ENCODE assay signal across 8 cellular contexts in the genomic region with DNA sequence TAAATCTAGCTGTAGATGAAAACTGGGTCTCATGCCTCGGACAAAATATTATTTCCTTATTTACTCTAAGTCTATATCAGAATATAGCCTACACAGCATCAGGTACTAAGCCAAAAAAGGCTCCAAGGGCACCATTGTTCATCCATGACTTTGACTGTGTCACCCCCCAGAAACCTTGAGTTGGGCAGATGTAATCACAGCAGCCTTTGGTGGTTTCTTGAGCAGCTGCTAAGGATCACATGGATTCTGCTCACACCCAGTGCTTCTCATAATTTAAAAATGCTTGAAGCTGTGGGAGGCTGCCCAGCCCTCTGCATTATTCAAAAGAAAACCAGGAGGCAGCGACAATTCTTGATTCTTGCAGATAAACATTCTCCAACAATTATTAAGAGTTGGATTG.
DNase-seq lines count a peak whose midpoint lies in the region; ATAC-seq, FAIRE-seq and TF ChIP-seq lines count a peak whose summit lies in the region.
"Not testable (repeated sequence)": the region's sequence is repeated elsewhere in the genome, so short reads cannot be mapped to it uniquely, and the experiment has no call there.

No MANE protein-coding gene starts in this region.

- peaks cover 13% of the 10 kb centered on the region for H3K79me2 ChIP-seq in SK-N-SH (ENCODE audit: insufficient read depth)

- not testable (repeated sequence) for H3K36me3 ChIP-seq in SK-N-SH (replicated peaks in 1 of 2; ENCODE audit: control insufficient read depth in 1 of 2, insufficient read depth in 2 of 2, low read length in 1 of 2); brain microvascular endothelial cell (replicated peaks); psoas muscle (ENCODE audit: insufficient read depth in 1 of 2, low read depth in 1 of 2)

- not testable (repeated sequence) for H3K9me2 ChIP-seq in SK-N-SH

- peaks cover 0 to 10% of the 10 kb centered on the region in 2 experiments; a peak in 3 of 4 replicates for H3K4me1 ChIP-seq in SK-N-SH (ENCODE audit: control insufficient read depth in 1 of 2, insufficient read depth in 2 of 2, low read depth in 1 of 2, low read length in 1 of 2)
- not testable (repeated sequence) for H3K4me1 ChIP-seq in psoas muscle

- not testable (repeated sequence) for H3K4me3 ChIP-seq in SK-N-SH (ENCODE audit: low read depth in 2 of 2, low read length in 1 of 2); brain microvascular endothelial cell (ENCODE audit: low read depth, low read length); fibroblast of mammary gland (ENCODE audit: control insufficient read depth, low read depth, low read length); psoas muscle

- H4K20me1 ChIP-seq in SK-N-SH (ENCODE audit: insufficient read depth): not testable (repeated sequence)

- POLR2A ChIA-PET in SK-N-SH (lab: Yijun Ruan, JAX): not testable (repeated sequence)

- intact Hi-C loops in psoas muscle (cut with DNase I): not testable (repeated sequence)

- in situ Hi-C loops in brain microvascular endothelial cell (cut with HindIII; ENCODE audit: low pct_ligation_motif_present, low sequenced_read_pairs): not testable (repeated sequence)

- not testable (repeated sequence) for H3K9me3 ChIP-seq in SK-N-SH, psoas muscle

- peak; percentile 72 for DNase-seq in A172 (ENCODE audit: low spot score)
- DNase-seq in LHCN-M2 (ENCODE audit: low read depth): peak; percentile 64
- not testable (repeated sequence) for DNase-seq in SK-N-SH, brain microvascular endothelial cell, psoas muscle
- peak; percentile 57 for DNase-seq in fibroblast of mammary gland (ENCODE audit: low read depth)
- DNase-seq in kidney tubule cell (ENCODE audit: low spot score): peak; percentile 43

- H3K4me2 ChIP-seq in SK-N-SH: peak overlapping the region; percentile 52; the same call in 1 of the 2 replicates

- not testable (repeated sequence) for H3K27me3 ChIP-seq in SK-N-SH (ENCODE audit: insufficient read depth); brain microvascular endothelial cell (replicated peaks); psoas muscle (ENCODE audit: insufficient read depth in 3 of 3, low read length in 2 of 3)

- H3F3A ChIP-seq in SK-N-SH (replicated peaks; ENCODE audit: insufficient read depth): not testable (repeated sequence)

- not testable (repeated sequence) for ATAC-seq in psoas muscle

- FAIRE-seq in G401.6 (lab: Jason Lieb, UNC): peak; percentile 64

- CTCF ChIA-PET in SK-N-SH (lab: Yijun Ruan, JAX): not testable (repeated sequence)

- H2AFZ ChIP-seq in SK-N-SH (ENCODE audit: low read depth): not testable (repeated sequence)

- not testable (repeated sequence) for TF ChIP-seq CTCF in SK-N-SH (IDR thresholded peaks at IDR 0.05); brain microvascular endothelial cell (IDR thresholded peaks at IDR 0.05; ENCODE audit: low read depth, low read length, missing control alignments); fibroblast of mammary gland (conservative IDR thresholded peaks at IDR 0.05; ENCODE audit: control insufficient read depth, insufficient read depth, low read depth, low read length); psoas muscle (IDR thresholded peaks at IDR 0.05)

- H3K9ac ChIP-seq in SK-N-SH: peak overlapping the region; percentile 67; the same call in 1 of the 2 replicates

- 36% methylated on average over 2 of the region's 2 CpGs for WGBS in SK-N-SH (ENCODE audit: low lambda C conversion rate)
- 73 to 84% (median 74%) methylated on average over 2 of the region's 2 CpGs for WGBS in psoas muscle, 3 donors

- TF ChIP-seq EP300 in SK-N-SH (IDR thresholded peaks at IDR 0.05; ENCODE audit: borderline replicate concordance in 1 of 2, low read depth in 1 of 2, low read length in 1 of 2): not testable (repeated sequence)

- H3K27ac ChIP-seq in SK-N-SH (ENCODE audit: low read depth in 2 of 2, low read length in 1 of 2) (peak overlapping the region; percentile 60 to 95; a peak in 3 of 4 replicates), brain microvascular endothelial cell (peak overlapping the region; percentile 85), psoas muscle (peak overlapping the region; percentile 36)

- not testable (repeated sequence) for TF ChIP-seq RAD21 in SK-N-SH (IDR thresholded peaks at IDR 0.05; ENCODE audit: low read length)

TF ChIP-seq in SK-N-SH, 30 proteins besides CTCF, POLR2A, EP300 and RAD21:
- TF ChIP-seq TCF12 (IDR thresholded peaks at IDR 0.05): 0 out of 2 replicates have a peak, but pooled peaks have one; percentile 29
